1 cellular context compared by ENCODE assay signal in genomic region chr3:46097691-46098241, GRCh38.
TF ChIP-seq lines count a peak whose summit lies in the region.

No MANE protein-coding gene starts in this region.

TF ChIP-seq in GM12878, 131 proteins besides CTCF, POLR2A, EP300 and RAD21 (continued from another document):
- no peak for TF ChIP-seq SMAD5 (IDR thresholded peaks at IDR 0.05; ENCODE audit: low read depth)
- TF ChIP-seq RB1 (IDR thresholded peaks at IDR 0.05; ENCODE audit: borderline replicate concordance): no peak
- peak; percentile 48; the same call in 1 of the 2 replicates for TF ChIP-seq JUND (IDR thresholded peaks at IDR 0.05; ENCODE audit: low read depth, low read length)
- TF ChIP-seq NR2C2 (IDR thresholded peaks at IDR 0.05; ENCODE audit: borderline replicate concordance, control insufficient read depth, insufficient read length, low read depth): no peak
- no peak for TF ChIP-seq ZNF24 (IDR thresholded peaks at IDR 0.05)
- no peak for TF ChIP-seq E2F4 (IDR thresholded peaks at IDR 0.05; ENCODE audit: low read depth, low read length)
- no peak for TF ChIP-seq KDM1A (IDR thresholded peaks at IDR 0.05; ENCODE audit: borderline replicate concordance)
- TF ChIP-seq BCL11A (IDR thresholded peaks at IDR 0.05; ENCODE audit: low read depth, low read length): peak; percentile 14; the same call in 1 of the 2 replicates
- TF ChIP-seq TCF7 (IDR thresholded peaks at IDR 0.05; ENCODE audit: borderline replicate concordance): 0 out of 2 replicates have a peak, but pooled peaks have one; percentile 13
- no peak for TF ChIP-seq ZBTB11 (CRISPR knock-in tag; IDR thresholded peaks at IDR 0.05)
- TF ChIP-seq GABPA (IDR thresholded peaks at IDR 0.05; ENCODE audit: low read depth): no peak
- peak; percentile 86 for TF ChIP-seq JUNB (IDR thresholded peaks at IDR 0.05)
- TF ChIP-seq PBX3 (IDR thresholded peaks at IDR 0.05; ENCODE audit: insufficient replicate concordance, low read depth, low read length): no peak
- TF ChIP-seq HDAC2 (IDR thresholded peaks at IDR 0.05): no peak
- no peak for TF ChIP-seq EZH2 (IDR thresholded peaks at IDR 0.05; ENCODE audit: borderline replicate concordance, control insufficient read depth, low read depth, low read length)
- TF ChIP-seq POU2F2 (IDR thresholded peaks at IDR 0.05; ENCODE audit: borderline replicate concordance, low read depth, low read length): no peak
- no peak for TF ChIP-seq PKNOX1 (IDR thresholded peaks at IDR 0.05)
- TF ChIP-seq CREM (IDR thresholded peaks at IDR 0.05; ENCODE audit: low read depth): peak; percentile 40
- TF ChIP-seq IRF4 (IDR thresholded peaks at IDR 0.05; ENCODE audit: low read depth, low read length): peak; percentile 80; the same call in 1 of the 2 replicates
- peak in 1 of 2 experiments; percentile 36; a peak in 1 of 4 replicates for TF ChIP-seq SRF (IDR thresholded peaks at IDR 0.05; ENCODE audit: low read depth in 2 of 2, low read length in 2 of 2)
- no peak for TF ChIP-seq HSF1 (IDR thresholded peaks at IDR 0.05; ENCODE audit: low read depth, low read length)
- 0 out of 2 replicates have a peak, but pooled peaks have one; percentile 15 for TF ChIP-seq LARP7 (IDR thresholded peaks at IDR 0.05)
- no peak for TF ChIP-seq BCL3 (IDR thresholded peaks at IDR 0.05; ENCODE audit: borderline replicate concordance, insufficient read depth, low read depth, low read length, poor library complexity, severe bottlenecking)
- TF ChIP-seq ZBED1 (IDR thresholded peaks at IDR 0.05; ENCODE audit: borderline replicate concordance): no peak
- TF ChIP-seq RFX5 (IDR thresholded peaks at IDR 0.05; ENCODE audit: low read depth, low read length): no peak
- no peak for TF ChIP-seq SMARCA5 (IDR thresholded peaks at IDR 0.05)
- peak; percentile 59; the same call in 1 of the 2 replicates for TF ChIP-seq FOXM1 (IDR thresholded peaks at IDR 0.05; ENCODE audit: low read depth, low read length)
- no peak for TF ChIP-seq SP1 (IDR thresholded peaks at IDR 0.05; ENCODE audit: low read depth, low read length)
- TF ChIP-seq CHD1 (IDR thresholded peaks at IDR 0.05; ENCODE audit: low read depth, low read length): no peak
- TF ChIP-seq STAT1 (conservative IDR thresholded peaks at IDR 0.05): no peak
- 0 out of 2 replicates have a peak, but pooled peaks have one; percentile 38 for TF ChIP-seq CREB1 (IDR thresholded peaks at IDR 0.05; ENCODE audit: low read depth)
- TF ChIP-seq RBBP5 (conservative IDR thresholded peaks at IDR 0.05): no peak
- peak; percentile 59; the same call in 1 of the 2 replicates for TF ChIP-seq TCF12 (IDR thresholded peaks at IDR 0.05; ENCODE audit: low read depth, low read length)
- TF ChIP-seq YY1 (IDR thresholded peaks at IDR 0.05; ENCODE audit: low read depth, low read length): peak; percentile 50; the same call in 1 of the 2 replicates
- TF ChIP-seq MXI1 (IDR thresholded peaks at IDR 0.05; ENCODE audit: low read depth, low read length): no peak
- TF ChIP-seq SMAD1 (IDR thresholded peaks at IDR 0.05; ENCODE audit: low read depth, partially characterized antibody): no peak
- peak; percentile 47; the same call in 1 of the 2 replicates for TF ChIP-seq PAX5 (IDR thresholded peaks at IDR 0.05; ENCODE audit: borderline replicate concordance, low read depth, low read length)
- no peak for TF ChIP-seq ASH2L (IDR thresholded peaks at IDR 0.05; ENCODE audit: borderline replicate concordance, low read depth)
- TF ChIP-seq TCF3 (IDR thresholded peaks at IDR 0.05; ENCODE audit: borderline replicate concordance, insufficient read depth, low read depth, low read length): 0 out of 2 replicates have a peak, but pooled peaks have one; percentile 19
- TF ChIP-seq REST (IDR thresholded peaks at IDR 0.05; ENCODE audit: low read depth, low read length): no peak
- TF ChIP-seq EGR1 (IDR thresholded peaks at IDR 0.05; ENCODE audit: borderline replicate concordance in 1 of 2, low read depth in 2 of 2, low read length in 2 of 2): peak in 1 of 2 experiments; percentile 58; a peak in 1 of 3 replicates
- TF ChIP-seq BMI1 (IDR thresholded peaks at IDR 0.05; ENCODE audit: borderline replicate concordance): no peak
- TF ChIP-seq MEF2A (IDR thresholded peaks at IDR 0.05; ENCODE audit: insufficient read depth, low read depth, low read length): peak; percentile 82
- TF ChIP-seq RUNX3 (IDR thresholded peaks at IDR 0.05; ENCODE audit: low read length): peak; percentile 49; the same call in 1 of the 2 replicates
- TF ChIP-seq CEBPZ (IDR thresholded peaks at IDR 0.05; ENCODE audit: low read depth, low read length): no peak
- peak in 1 of 2 experiments; percentile 83; a peak in 1 of 4 replicates for TF ChIP-seq ETV6 (conservative IDR thresholded peaks at IDR 0.05 in 1 of 2, IDR thresholded peaks at IDR 0.05 in 1 of 2; ENCODE audit: borderline replicate concordance in 1 of 2, low read depth in 1 of 2)
- TF ChIP-seq STAT3 (IDR thresholded peaks at IDR 0.05; ENCODE audit: low read depth, low read length): no peak
- TF ChIP-seq IKZF1 (conservative IDR thresholded peaks at IDR 0.05): no peak
